ENCODE assay signal across 22 cellular contexts in genomic region chr4:119242417-119242816, GRCh38.
"Had no signal": no experiment of that assay in that cellular context is flagged by ENCODE, and none has a peak within 500 bp of the region (broad histone marks: within the 10 kb centered on the region; RNA-seq: fewer than 3 reads in every experiment).

No MANE protein-coding gene starts in this region.

- H3K4me3 Mint-ChIP-seq: memory B cell; naive B cell; nephron; stimulated activated effector memory CD8-positive, alpha-beta T cell treated with anti-CD3 and anti-CD28 coated beads, Interleukin-12 subunit alpha, Interleukin-12 subunit beta, amount 100 ng/mL, for 72 hours had no signal

- H3K9me3 Mint-ChIP-seq: memory B cell; naive B cell; nephron; stimulated activated effector memory CD8-positive, alpha-beta T cell treated with anti-CD3 and anti-CD28 coated beads, Interleukin-12 subunit alpha, Interleukin-12 subunit beta, amount 100 ng/mL, for 72 hours had no signal

- H3K27ac Mint-ChIP-seq: memory B cell; stimulated activated effector memory CD8-positive, alpha-beta T cell treated with anti-CD3 and anti-CD28 coated beads, Interleukin-12 subunit alpha, Interleukin-12 subunit beta, amount 100 ng/mL, for 72 hours had no signal

- ATAC-seq: gastroesophageal sphincter; left cardiac atrium; lower lobe of right lung; psoas muscle; right lobe of liver; stimulated activated effector memory CD8-positive, alpha-beta T cell treated with anti-CD3 and anti-CD28 coated beads, Interleukin-12 subunit alpha, Interleukin-12 subunit beta, amount 100 ng/mL, for 72 hours; stimulated activated naive CD8-positive, alpha-beta T cell treated with anti-CD3 and anti-CD28 coated beads, Interleukin-15, Interleukin-2, amounts not matched to agents 100 U/mL and 50 U/mL, for 24 hours had no signal

- H3K27ac ChIP-seq: esophagus muscularis mucosa, gastroesophageal sphincter, left ventricle myocardium inferior, lower lobe of right lung, right lobe of liver, suprapubic skin, tibial artery, upper lobe of left lung, uterus had no signal

- H3K27me3 Mint-ChIP-seq: memory B cell, naive B cell had no signal

- H3K4me1 ChIP-seq: right lobe of liver, uterus had no signal

- DNase-seq: effector memory CD4-positive, alpha-beta T cell; glutamatergic neuron; kidney; left cardiac atrium; left ventricle myocardium inferior; lower lobe of right lung; naive B cell; psoas muscle; retina; right lobe of liver; stimulated activated CD4-positive, alpha-beta T cell treated with anti-CD3 and anti-CD28 coated beads, Interleukin-4, amount 100 ng/mL, for 1 hour; stimulated activated CD8-positive, alpha-beta memory T cell treated with anti-CD3 and anti-CD28 coated beads, Interleukin-4, amount 100 ng/mL, for 48 hours; stimulated activated naive CD8-positive, alpha-beta T cell treated with anti-CD3 and anti-CD28 coated beads, Interleukin-15, Interleukin-2, amounts not matched to agents 100 U/mL and 50 U/mL, for 24 hours; tibial artery; upper lobe of left lung; uterus had no signal

- H3K4me3 ChIP-seq: esophagus muscularis mucosa, gastroesophageal sphincter, left ventricle myocardium inferior, lower lobe of right lung, psoas muscle, right lobe of liver, suprapubic skin, tibial artery, upper lobe of left lung, uterus had no signal

- H3K9me3 ChIP-seq: esophagus muscularis mucosa, gastroesophageal sphincter, left ventricle myocardium inferior, lower lobe of right lung, psoas muscle, right lobe of liver, suprapubic skin, tibial artery, upper lobe of left lung, uterus had no signal

- H3K36me3 ChIP-seq: uterus had no signal

- H3K27me3 ChIP-seq: esophagus muscularis mucosa, gastroesophageal sphincter, right lobe of liver, suprapubic skin, tibial artery, upper lobe of left lung, uterus had no signal
